2 cellular contexts compared by ENCODE assay signal in the genomic region with DNA sequence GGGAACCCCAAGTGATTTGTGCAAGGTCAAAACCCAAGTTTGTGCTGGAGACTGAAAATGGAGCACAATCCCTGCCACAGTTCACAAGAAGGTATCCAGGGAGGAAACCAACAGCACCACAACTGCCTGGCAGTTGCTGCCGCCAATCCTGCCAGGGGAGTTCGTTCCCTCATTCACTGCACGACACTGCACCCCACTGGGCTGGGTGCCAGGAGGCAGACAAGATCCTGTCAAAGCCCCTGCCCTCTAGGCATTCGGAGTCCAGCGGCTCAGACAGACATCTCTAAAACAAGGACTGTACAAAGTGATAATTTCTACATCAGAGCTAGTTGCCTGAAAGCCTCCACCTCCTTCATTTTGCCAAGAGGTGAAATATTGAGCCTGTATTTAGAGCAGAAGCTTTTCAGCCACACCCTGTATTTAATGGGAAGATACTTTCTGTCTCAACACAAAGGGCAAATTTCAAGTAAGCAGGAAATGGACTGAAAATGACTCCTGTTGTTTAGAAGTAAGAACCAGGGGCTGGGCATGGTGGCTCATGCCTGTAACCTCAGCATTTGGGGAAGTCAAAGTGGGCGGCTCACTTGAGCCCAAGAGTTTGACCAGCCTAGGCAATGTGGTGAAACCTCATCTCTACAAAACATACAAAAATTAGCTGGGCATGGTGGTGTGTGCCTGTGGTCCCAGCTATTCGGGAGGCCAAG.
TF ChIP-seq lines count a peak whose summit lies in the region.

No MANE protein-coding gene starts in this region.

TF ChIP-seq in SK-N-SH, 30 proteins besides CTCF, POLR2A, EP300 and RAD21 (continued from another document):
- TF ChIP-seq MAX (IDR thresholded peaks at IDR 0.05; ENCODE audit: low read depth) (no peak), RCOR1 (IDR thresholded peaks at IDR 0.05; ENCODE audit: low read length) (peak; percentile 50; the same call in 1 of the 2 replicates), SMC3 (IDR thresholded peaks at IDR 0.05; ENCODE audit: low read depth, low read length) (no peak), FOXJ3 (CRISPR knock-in tag; IDR thresholded peaks at IDR 0.05) (peak; percentile 73; the same call in 1 of the 2 replicates), MXI1 (IDR thresholded peaks at IDR 0.05; ENCODE audit: low read depth, low read length) (peak; percentile 59; the same call in 1 of the 2 replicates), CHD2 (IDR thresholded peaks at IDR 0.05; ENCODE audit: low read length, partially characterized antibody) (peak; percentile 16)
TF ChIP-seq in SK-N-SH: peak in this region for 5.

TF ChIP-seq in SK-N-SH treated with all-trans-retinoic acid at 6 μM for 48 hours, 23 proteins besides CTCF, POLR2A, EP300 and RAD21 (continued from another document):
- TF ChIP-seq GLIS3 (CRISPR knock-in tag; IDR thresholded peaks at IDR 0.05) (no peak), ZNF8 (CRISPR knock-in tag; IDR thresholded peaks at IDR 0.05) (no peak)
